1 cellular context compared by ENCODE assay signal in genomic region chr15:31245135-31245689, GRCh38.
A peak's percentile ranks its signal among the peaks of the same experiment; 100 is the strongest.
TF ChIP-seq lines count a peak whose summit lies in the region.

No MANE protein-coding gene starts in this region.

TF ChIP-seq in GM12878, 131 proteins besides CTCF, POLR2A, EP300 and RAD21:
- no peak for TF ChIP-seq SP1 (IDR thresholded peaks at IDR 0.05; ENCODE audit: low read depth, low read length)
- no peak for TF ChIP-seq ZBTB4 (CRISPR knock-in tag; IDR thresholded peaks at IDR 0.05)
- peak; percentile 38; the same call in 1 of the 2 replicates for TF ChIP-seq IKZF1 (conservative IDR thresholded peaks at IDR 0.05)
- no peak for TF ChIP-seq POLR2AphosphoS2 (IDR thresholded peaks at IDR 0.05; ENCODE audit: low read depth, low read length)
- no peak for TF ChIP-seq ZNF687 (IDR thresholded peaks at IDR 0.05)
- TF ChIP-seq JUND (IDR thresholded peaks at IDR 0.05; ENCODE audit: low read depth, low read length), result no peak
- TF ChIP-seq IKZF2 (IDR thresholded peaks at IDR 0.05), result 0 out of 4 replicates have a peak, but pooled peaks of 1 of the 2 experiments have one; percentile 21
- TF ChIP-seq USF1 (IDR thresholded peaks at IDR 0.05; ENCODE audit: borderline replicate concordance, extremely low read length, insufficient read depth, low read depth, low read length), result no peak
